In the genomic region with DNA sequence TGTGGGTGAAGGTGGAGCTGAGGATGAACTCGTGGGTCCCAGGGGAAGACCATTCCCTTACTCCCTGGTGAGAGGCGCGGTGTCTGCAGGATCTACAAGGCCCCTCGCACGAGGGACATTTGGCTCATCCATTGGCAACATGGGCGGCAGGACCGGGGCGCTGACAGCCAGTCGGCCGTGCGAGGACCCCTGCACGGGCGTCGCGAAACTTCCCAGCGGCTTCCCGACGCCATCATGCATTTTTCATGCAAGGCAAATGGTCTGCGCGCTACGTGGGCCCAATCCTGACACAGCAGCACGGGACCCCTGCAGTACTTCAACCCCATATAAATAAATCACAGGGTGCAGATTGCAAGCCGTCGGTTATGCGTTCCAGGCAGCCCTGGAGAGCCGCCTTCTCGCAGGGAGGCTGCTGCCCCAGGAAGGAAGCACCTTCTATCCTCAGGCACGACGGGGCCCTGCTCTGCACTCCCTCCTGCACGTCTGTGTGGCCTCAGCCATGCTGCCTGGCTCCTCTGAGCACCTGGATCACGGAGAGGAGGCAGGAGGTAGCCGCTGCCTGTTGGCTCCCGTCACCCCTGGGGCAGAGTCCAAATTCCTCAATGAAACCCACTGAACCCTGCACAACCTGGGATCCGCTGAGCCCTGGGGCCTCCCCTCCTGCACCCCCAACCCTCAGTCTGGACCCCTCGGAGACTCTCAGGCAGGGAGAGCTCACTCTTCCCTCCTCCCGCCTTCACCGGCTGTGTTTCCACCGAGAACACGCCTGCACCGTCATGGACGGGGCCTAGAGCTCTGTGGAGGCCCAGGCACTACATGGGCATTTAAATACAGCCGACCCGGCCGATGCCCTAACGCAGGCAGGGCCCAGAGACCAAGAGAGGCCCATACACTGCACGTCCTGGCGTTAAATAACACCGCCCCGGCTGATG, we compare ENCODE assay signal across 1 cellular context.
TF ChIP-seq lines count a peak whose summit lies in the region.

No MANE protein-coding gene starts in this region.

TF ChIP-seq in HepG2, 621 proteins besides CTCF, POLR2A, EP300 and RAD21 (continued from another document):
- TF ChIP-seq, protein P1, sequence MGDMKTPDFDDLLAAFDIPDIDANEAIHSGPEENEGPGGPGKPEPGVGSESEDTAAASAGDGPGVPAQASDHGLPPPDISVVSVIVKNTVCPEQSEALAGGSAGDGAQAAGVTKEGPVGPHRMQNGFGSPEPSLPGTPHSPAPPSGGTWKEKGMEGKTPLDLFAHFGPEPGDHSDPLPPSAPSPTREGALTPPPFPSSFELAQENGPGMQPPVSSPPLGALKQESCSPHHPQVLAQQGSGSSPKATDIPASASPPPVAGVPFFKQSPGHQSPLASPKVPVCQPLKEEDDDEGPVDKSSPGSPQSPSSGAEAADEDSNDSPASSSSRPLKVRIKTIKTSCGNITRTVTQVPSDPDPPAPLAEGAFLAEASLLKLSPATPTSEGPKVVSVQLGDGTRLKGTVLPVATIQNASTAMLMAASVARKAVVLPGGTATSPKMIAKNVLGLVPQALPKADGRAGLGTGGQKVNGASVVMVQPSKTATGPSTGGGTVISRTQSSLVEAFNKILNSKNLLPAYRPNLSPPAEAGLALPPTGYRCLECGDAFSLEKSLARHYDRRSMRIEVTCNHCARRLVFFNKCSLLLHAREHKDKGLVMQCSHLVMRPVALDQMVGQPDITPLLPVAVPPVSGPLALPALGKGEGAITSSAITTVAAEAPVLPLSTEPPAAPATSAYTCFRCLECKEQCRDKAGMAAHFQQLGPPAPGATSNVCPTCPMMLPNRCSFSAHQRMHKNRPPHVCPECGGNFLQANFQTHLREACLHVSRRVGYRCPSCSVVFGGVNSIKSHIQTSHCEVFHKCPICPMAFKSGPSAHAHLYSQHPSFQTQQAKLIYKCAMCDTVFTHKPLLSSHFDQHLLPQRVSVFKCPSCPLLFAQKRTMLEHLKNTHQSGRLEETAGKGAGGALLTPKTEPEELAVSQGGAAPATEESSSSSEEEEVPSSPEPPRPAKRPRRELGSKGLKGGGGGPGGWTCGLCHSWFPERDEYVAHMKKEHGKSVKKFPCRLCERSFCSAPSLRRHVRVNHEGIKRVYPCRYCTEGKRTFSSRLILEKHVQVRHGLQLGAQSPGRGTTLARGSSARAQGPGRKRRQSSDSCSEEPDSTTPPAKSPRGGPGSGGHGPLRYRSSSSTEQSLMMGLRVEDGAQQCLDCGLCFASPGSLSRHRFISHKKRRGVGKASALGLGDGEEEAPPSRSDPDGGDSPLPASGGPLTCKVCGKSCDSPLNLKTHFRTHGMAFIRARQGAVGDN (CRISPR knock-in tag; IDR thresholded peaks at IDR 0.05), result peak; percentile 35
